In the genomic region with DNA sequence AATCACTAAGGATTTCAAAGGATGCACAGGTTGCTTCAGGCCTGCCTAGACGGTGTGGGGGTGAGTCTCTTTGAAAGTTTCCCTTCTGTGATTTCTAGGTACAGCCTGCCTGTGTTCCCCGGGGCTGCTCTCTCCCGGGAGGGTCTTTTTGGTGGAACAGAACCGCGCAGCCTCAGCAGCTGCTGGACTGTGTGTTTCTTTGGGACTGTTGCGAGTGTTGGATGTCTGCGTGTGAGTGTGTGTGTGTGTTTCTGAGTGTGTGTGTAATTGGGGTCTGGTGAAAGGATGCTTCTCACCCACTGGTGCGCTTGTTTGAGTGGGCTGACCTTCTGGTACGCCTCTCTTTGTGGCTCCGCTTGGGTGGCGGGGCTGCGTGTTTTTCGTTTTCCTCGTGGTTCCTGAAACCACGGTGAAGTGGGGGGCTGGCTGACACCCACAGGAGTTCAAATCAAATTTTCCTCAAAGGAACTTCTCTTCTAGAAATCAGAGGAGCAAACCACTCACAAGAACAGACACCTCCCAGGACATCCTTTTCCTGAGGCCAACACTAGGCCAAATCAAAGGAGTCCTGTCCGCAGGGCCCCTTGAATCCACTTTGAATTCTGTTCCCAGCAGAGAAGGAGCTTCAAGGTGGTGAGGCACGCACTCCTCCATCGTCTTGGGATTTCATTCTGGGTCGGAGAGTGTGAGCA, we compare ENCODE assay signal across 19 cellular contexts. TPM values are rescaled to one million over a fixed set of nuclear protein-coding genes. Genes with fewer than 3 reads are reported as not detected.
DNase-seq lines count a peak whose midpoint lies in the region; ATAC-seq, FAIRE-seq and TF ChIP-seq lines count a peak whose summit lies in the region.
"Had no signal": no experiment of that assay in that cellular context is flagged by ENCODE, and none has a peak within 500 bp of the region (broad histone marks: within the 10 kb centered on the region; RNA-seq: fewer than 3 reads in every experiment).

No MANE protein-coding gene starts in this region.

- peaks cover 0 to 6% of the 10 kb centered on the region in 2 experiments; a peak in 1 of 4 replicates for H3K4me1 ChIP-seq in SK-N-SH (ENCODE audit: control insufficient read depth in 1 of 2, insufficient read depth in 2 of 2, low read depth in 1 of 2, low read length in 1 of 2)
- peaks cover 0 to 9% (median 8%) of the 10 kb centered on the region in 4 donors for H3K4me1 ChIP-seq in esophagus muscularis mucosa
- H3K4me1 ChIP-seq: HAP-1 had no signal

- 59% methylated on average over 19 of the region's 19 CpGs for WGBS in SK-N-SH (ENCODE audit: low lambda C conversion rate)
- 96% methylated on average over 19 of the region's 19 CpGs for WGBS in esophagus muscularis mucosa

- no peak overlapping the region for H3K4me2 ChIP-seq in SK-N-SH

- H3K27ac Mint-ChIP-seq in osteocyte (ENCODE audit: unreplicated experiment): no peak overlapping the region
- no peak overlapping the region for H3K27ac Mint-ChIP-seq in activated naive CD8-positive, alpha-beta T cell treated with anti-CD3 and anti-CD28 coated beads for 36 hours
- H3K27ac Mint-ChIP-seq in activated naive CD4-positive, alpha-beta T cell treated with anti-CD3 and anti-CD28 coated beads, Interleukin-2, amount 50 U/mL, for 72 hours: no peak overlapping the region

- no peaks in the 10 kb centered on the region for H3K9me2 ChIP-seq in SK-N-SH

- ATAC-seq in SK-N-SH treated with all-trans-retinoic acid at 6 μM for 48 hours: no peak
- ATAC-seq in activated naive CD4-positive, alpha-beta T cell treated with anti-CD3 and anti-CD28 coated beads, Interleukin-2, amount 50 U/mL, for 72 hours: no peak
- ATAC-seq: PC-3 had no signal

- H3F3A ChIP-seq in SK-N-SH (replicated peaks; ENCODE audit: insufficient read depth): no peaks in the 10 kb centered on the region

- intact Hi-C loops in esophagus muscularis mucosa (cut with DNase I): no loop called here

- H3K4me3 Mint-ChIP-seq in osteocyte (ENCODE audit: unreplicated experiment): no peak overlapping the region
- H3K4me3 Mint-ChIP-seq in activated naive CD8-positive, alpha-beta T cell treated with anti-CD3 and anti-CD28 coated beads for 36 hours: no peak overlapping the region
- H3K4me3 Mint-ChIP-seq: CD14-positive monocyte had no signal

- no peaks in the 10 kb centered on the region for H4K20me1 ChIP-seq in SK-N-SH (ENCODE audit: insufficient read depth)

- no peak overlapping the region for H2AFZ ChIP-seq in SK-N-SH (ENCODE audit: low read depth)

- CTCF ChIA-PET in SK-N-SH (lab: Yijun Ruan, JAX): no interaction called here

- H3K9me3 Mint-ChIP-seq in osteocyte (ENCODE audit: unreplicated experiment): peaks cover 3% of the 10 kb centered on the region
- H3K9me3 Mint-ChIP-seq in activated naive CD8-positive, alpha-beta T cell treated with anti-CD3 and anti-CD28 coated beads for 36 hours: no peaks in the 10 kb centered on the region
- no peaks in the 10 kb centered on the region for H3K9me3 Mint-ChIP-seq in activated naive CD4-positive, alpha-beta T cell treated with anti-CD3 and anti-CD28 coated beads, Interleukin-2, amount 50 U/mL, for 72 hours

- H3K27ac ChIP-seq in SK-N-SH (ENCODE audit: low read depth in 2 of 2, low read length in 1 of 2) (no peak overlapping the region), esophagus muscularis mucosa (replicated peaks in 1 of 4) (no peak overlapping the region)
- H3K27ac ChIP-seq: 22Rv1 had no signal

- H3K27me3 Mint-ChIP-seq in osteocyte (ENCODE audit: unreplicated experiment): no peaks in the 10 kb centered on the region
- peaks cover 22% of the 10 kb centered on the region for H3K27me3 Mint-ChIP-seq in activated naive CD8-positive, alpha-beta T cell treated with anti-CD3 and anti-CD28 coated beads for 36 hours

- H3K4me3 ChIP-seq in SK-N-SH (ENCODE audit: low read depth in 2 of 2, low read length in 1 of 2) (no peak overlapping the region), esophagus muscularis mucosa (no peak overlapping the region)
- H3K4me3 ChIP-seq: HAP-1 had no signal

- no peak for TF ChIP-seq EP300 in SK-N-SH (IDR thresholded peaks at IDR 0.05; ENCODE audit: borderline replicate concordance in 1 of 2, low read depth in 1 of 2, low read length in 1 of 2)
- TF ChIP-seq EP300 in esophagus muscularis mucosa (IDR thresholded peaks at IDR 0.05): no peak

- H3K36me3 ChIP-seq in SK-N-SH (replicated peaks in 1 of 2; ENCODE audit: control insufficient read depth in 1 of 2, insufficient read depth in 2 of 2, low read length in 1 of 2): no peaks in the 10 kb centered on the region
- H3K36me3 ChIP-seq in esophagus muscularis mucosa: no peaks in the 10 kb centered on the region
- H3K36me3 ChIP-seq: HAP-1 had no signal

- no peaks in the 10 kb centered on the region for H3K36me3 Mint-ChIP-seq in osteocyte (ENCODE audit: unreplicated experiment)
- no peaks in the 10 kb centered on the region for H3K36me3 Mint-ChIP-seq in activated naive CD8-positive, alpha-beta T cell treated with anti-CD3 and anti-CD28 coated beads for 36 hours
- H3K36me3 Mint-ChIP-seq in activated naive CD4-positive, alpha-beta T cell treated with anti-CD3 and anti-CD28 coated beads, Interleukin-2, amount 50 U/mL, for 72 hours: peaks cover 9 to 10% of the 10 kb centered on the region in 2 donors
- H3K36me3 Mint-ChIP-seq: CD14-positive monocyte had no signal

- H3K4me1 Mint-ChIP-seq in osteocyte (ENCODE audit: unreplicated experiment): no peaks in the 10 kb centered on the region
- peaks cover 6% of the 10 kb centered on the region for H3K4me1 Mint-ChIP-seq in activated naive CD8-positive, alpha-beta T cell treated with anti-CD3 and anti-CD28 coated beads for 36 hours

- DNase-seq in SK-N-SH: peak; percentile 11
- peak; percentile 9 for DNase-seq in D721Med (ENCODE audit: insufficient read length, low spot score)
- peak; percentile 88 for DNase-seq in esophagus muscularis mucosa (ENCODE audit: extremely low spot score)
- peak; percentile 54 for DNase-seq in osteocyte (ENCODE audit: extremely low spot score, unreplicated experiment)
- DNase-seq in MV-4-11 (lab: John Stamatoyannopoulos, UW): no peak
- no peak for DNase-seq in activated naive CD8-positive, alpha-beta T cell treated with anti-CD3 and anti-CD28 coated beads for 36 hours
- no peak for DNase-seq in activated naive CD4-positive, alpha-beta T cell treated with anti-CD3 and anti-CD28 coated beads, Interleukin-2, amount 50 U/mL, for 72 hours (ENCODE audit: low spot score in 2 of 2)
- DNase-seq: GDM1, KG1, NCI-H1417, NCI-H187 treated with DMSO at 0.1 percent for 48 hours, NCI-H345, NCI-H524 treated with DMSO at 0.1 percent for 48 hours, PC-3, SIG-M5 had no signal

- no peaks in the 10 kb centered on the region for H3K9me3 ChIP-seq in SK-N-SH
- no peaks in the 10 kb centered on the region for H3K9me3 ChIP-seq in esophagus muscularis mucosa
- H3K9me3 ChIP-seq: HAP-1 had no signal

- TF ChIP-seq CTCF in SK-N-SH (IDR thresholded peaks at IDR 0.05) (no peak), D721Med (IDR thresholded peaks at IDR 0.05; ENCODE audit: insufficient read depth, missing control alignments) (no peak), esophagus muscularis mucosa (IDR thresholded peaks at IDR 0.05) (no peak), osteocyte (IDR thresholded peaks at IDR 0.05) (no peak)

- TF ChIP-seq RAD21 in SK-N-SH (IDR thresholded peaks at IDR 0.05; ENCODE audit: low read length): no peak

- POLR2A ChIA-PET in SK-N-SH (lab: Yijun Ruan, JAX): no interaction called here

- no peak overlapping the region for H3K9ac ChIP-seq in SK-N-SH

- no peak for FAIRE-seq in D721Med (lab: Jason Lieb, UNC)

- no peaks in the 10 kb centered on the region for H3K79me2 ChIP-seq in SK-N-SH (ENCODE audit: insufficient read depth)

- H3K27me3 ChIP-seq in SK-N-SH (ENCODE audit: insufficient read depth) (peaks cover 9% of the 10 kb centered on the region; the same call in 1 of the 2 replicates), esophagus muscularis mucosa (peaks cover 0 to 18% (median 0%) of the 10 kb centered on the region in 4 donors)

- TF ChIP-seq POLR2A in esophagus muscularis mucosa (IDR thresholded peaks at IDR 0.05; ENCODE audit: low read depth): no peak

TF ChIP-seq in SK-N-SH, 30 proteins besides CTCF, POLR2A, EP300 and RAD21 (continues in another document):
- TF ChIP-seq MXI1 (IDR thresholded peaks at IDR 0.05; ENCODE audit: low read depth, low read length) (no peak), SMC3 (IDR thresholded peaks at IDR 0.05; ENCODE audit: low read depth, low read length) (no peak), YY1 (IDR thresholded peaks at IDR 0.05; ENCODE audit: low read depth) (no peak), GABPA (IDR thresholded peaks at IDR 0.05; ENCODE audit: low read depth) (no peak), SIN3A (IDR thresholded peaks at IDR 0.05; ENCODE audit: borderline replicate concordance, low read depth, low read length) (no peak)

TF ChIP-seq in SK-N-SH treated with all-trans-retinoic acid at 6 μM for 48 hours, 23 proteins besides CTCF, POLR2A, EP300 and RAD21:
- TF ChIP-seq SNAI2 (CRISPR knock-in tag; IDR thresholded peaks at IDR 0.05) (no peak), BACH2 (CRISPR knock-in tag; IDR thresholded peaks at IDR 0.05; ENCODE audit: borderline replicate concordance) (no peak)

RNA-seq across cellular contexts. Expression of a gene that starts 30.1 kb away (rescaled TPM):
- polyA plus RNA-seq in SK-N-SH (2012; rRNA removed): 2.3 and 3.0 TPM in 2 replicates
- 2.8 and 3.1 TPM in 2 replicates for polyA plus RNA-seq in SK-N-SH (2012; cell fraction: cytosol; rRNA removed)
- 1.1 and 2.0 TPM in 2 replicates for polyA plus RNA-seq in SK-N-SH (2012; cell fraction: nucleus; rRNA removed)
- total RNA-seq in esophagus muscularis mucosa: 1 to 10 TPM; 2.7 to 8.3 (median 3.4) TPM
- total RNA-seq in osteocyte: 1.8 and 2.8 TPM in 2 replicates
- total RNA-seq in activated naive CD8-positive, alpha-beta T cell treated with anti-CD3 and anti-CD28 coated beads for 36 hours: 10 to 100 TPM in 1 of 2 experiments, 1 to 10 TPM in 1; 9.8 to 10.2 TPM
- total RNA-seq in activated naive CD4-positive, alpha-beta T cell treated with anti-CD3 and anti-CD28 coated beads, Interleukin-2, amount 50 U/mL, for 72 hours: 10 to 100 TPM; 12.4 to 13.4 TPM

Comparison
In these comparisons a context has a peak if more than half of its experiments do, and no peak if none do; other contexts are left out.
1. DNase-seq: peak in SK-N-SH (single experiment), D721Med (single experiment), esophagus muscularis mucosa (single experiment) and osteocyte (single experiment); none in MV-4-11 (single experiment), activated naive CD8-positive, alpha-beta T cell treated with anti-CD3 and anti-CD28 coated beads for 36 hours (single experiment) and activated naive CD4-positive, alpha-beta T cell treated with anti-CD3 and anti-CD28 coated beads, Interleukin-2, amount 50 U/mL, for 72 hours (0 of 2).